ENCODE assay signal across 8 cellular contexts in genomic region chr20:25309395-25310267, GRCh38.
DNase-seq lines count a peak whose midpoint lies in the region; ATAC-seq and TF ChIP-seq lines count a peak whose summit lies in the region.

No MANE protein-coding gene starts in this region.

- H3K36me3 Mint-ChIP-seq in activated CD8-positive, alpha-beta memory T cell treated with anti-CD3 and anti-CD28 coated beads, Interleukin-2, amount 10 ng/mL, durations not matched to agents 7 days and 5 days: peaks cover 5% of the 10 kb centered on the region

- peak overlapping the region; percentile 22 for H2AFZ ChIP-seq in osteoblast (ENCODE audit: low read length)

- H3K4me1 ChIP-seq in osteoblast (ENCODE audit: insufficient read depth, low read length): peaks cover 31% of the 10 kb centered on the region

- peak overlapping the region; percentile 95 for H3K27ac ChIP-seq in osteoblast (ENCODE audit: low read depth, low read length)

- CTCF ChIA-PET in activated CD8-positive, alpha-beta memory T cell treated with anti-CD3 and anti-CD28 coated beads, Interleukin-2, amount 10 ng/mL, durations not matched to agents 7 days and 5 days (lab: Charles Lee): interaction anchor here (1.9 to 5.4 kb wide), 2 partner anchors 15 to 89 kb away, joined by 5 to 27 read pairs; no protein-coding TSS in a partner anchor

- in situ Hi-C loops in SK-MEL-5 (cut with HindIII; ENCODE audit: low pct_unique_long_range_greater_than_20kb, low sequenced_read_pairs): no loop called here

- ATAC-seq in activated CD8-positive, alpha-beta memory T cell treated with anti-CD3 and anti-CD28 coated beads, Interleukin-2, amount 10 ng/mL, durations not matched to agents 7 days and 5 days: no peak
- ATAC-seq in HG03460 (IDR thresholded peaks at IDR 0.05; ENCODE audit: unreplicated experiment): no peak

- no peak for DNase-seq in activated CD8-positive, alpha-beta memory T cell treated with anti-CD3 and anti-CD28 coated beads, Interleukin-2, amount 10 ng/mL, durations not matched to agents 7 days and 5 days
- no peak for DNase-seq in activated CD8-positive, alpha-beta memory T cell treated with anti-CD3 and anti-CD28 coated beads for 24 hours
- DNase-seq in SK-MEL-5 (ENCODE audit: low read depth, low spot score): peak; percentile 37
- DNase-seq in epithelial cell of proximal tubule (ENCODE audit: low read depth): peak; percentile 56
- DNase-seq in osteoblast (ENCODE audit: insufficient read length, low spot score, missing footprints): peak; percentile 97
- no peak for DNase-seq in hippocampal formation (lab: John Stamatoyannopoulos, UW)
- no peak for DNase-seq in DMS153 treated with DMSO at 0.1 percent for 48 hours (lab: John Stamatoyannopoulos, UW; ENCODE audit: unreplicated experiment)

- no peaks in the 10 kb centered on the region for H3K9me3 ChIP-seq in osteoblast (ENCODE audit: low read depth, low read length)

- H3K4me2 ChIP-seq in osteoblast (ENCODE audit: insufficient read depth, low read length): peak overlapping the region; percentile 91

- H3K27ac Mint-ChIP-seq in activated CD8-positive, alpha-beta memory T cell treated with anti-CD3 and anti-CD28 coated beads, Interleukin-2, amount 10 ng/mL, durations not matched to agents 7 days and 5 days: peak overlapping the region; percentile 94

- H3K4me3 ChIP-seq in epithelial cell of proximal tubule (ENCODE audit: low read depth, low read length) (peak overlapping the region; percentile 41), osteoblast (ENCODE audit: insufficient read depth, low read length) (peak overlapping the region; percentile 59)

- H3K27me3 Mint-ChIP-seq in activated CD8-positive, alpha-beta memory T cell treated with anti-CD3 and anti-CD28 coated beads, Interleukin-2, amount 10 ng/mL, durations not matched to agents 7 days and 5 days: no peaks in the 10 kb centered on the region

- H3K4me3 Mint-ChIP-seq in activated CD8-positive, alpha-beta memory T cell treated with anti-CD3 and anti-CD28 coated beads, Interleukin-2, amount 10 ng/mL, durations not matched to agents 7 days and 5 days: no peak overlapping the region

- H3K36me3 ChIP-seq in osteoblast (ENCODE audit: insufficient read depth, low read length): peaks cover 14% of the 10 kb centered on the region

- H3K79me2 ChIP-seq in osteoblast (ENCODE audit: insufficient read depth, low read length): no peaks in the 10 kb centered on the region

- no peaks in the 10 kb centered on the region for H4K20me1 ChIP-seq in osteoblast (ENCODE audit: insufficient read depth, low read length)

- H3K4me1 Mint-ChIP-seq in activated CD8-positive, alpha-beta memory T cell treated with anti-CD3 and anti-CD28 coated beads, Interleukin-2, amount 10 ng/mL, durations not matched to agents 7 days and 5 days: peaks cover 45% of the 10 kb centered on the region

- H3K27me3 ChIP-seq in osteoblast (ENCODE audit: insufficient read depth, low read length): no peaks in the 10 kb centered on the region

- TF ChIP-seq CTCF in epithelial cell of proximal tubule (conservative IDR thresholded peaks at IDR 0.05; ENCODE audit: low read depth, low read length) (peak; percentile 1), osteoblast (IDR thresholded peaks at IDR 0.05; ENCODE audit: extremely low read depth, low read depth, low read length) (peak; percentile 32)

- H3K9me3 Mint-ChIP-seq in activated CD8-positive, alpha-beta memory T cell treated with anti-CD3 and anti-CD28 coated beads, Interleukin-2, amount 10 ng/mL, durations not matched to agents 7 days and 5 days (ENCODE audit: low read depth): no peaks in the 10 kb centered on the region

Comparison
In these comparisons a context has a peak if more than half of its experiments do, and no peak if none do; other contexts are left out.
1. DNase-seq: peak in SK-MEL-5 (single experiment), epithelial cell of proximal tubule (single experiment) and osteoblast (single experiment); none in activated CD8-positive, alpha-beta memory T cell treated with anti-CD3 and anti-CD28 coated beads, Interleukin-2, amount 10 ng/mL, durations not matched to agents 7 days and 5 days (single experiment), activated CD8-positive, alpha-beta memory T cell treated with anti-CD3 and anti-CD28 coated beads for 24 hours (single experiment), hippocampal formation (0 of 2) and DMS153 treated with DMSO at 0.1 percent for 48 hours (single experiment).